8 cellular contexts compared by ENCODE assay signal in genomic region chr2:102618452-102619413, GRCh38. TPM values are rescaled to one million over a fixed set of nuclear protein-coding genes. Genes with fewer than 3 reads are reported as not detected.
DNase-seq lines count a peak whose midpoint lies in the region; ATAC-seq and TF ChIP-seq lines count a peak whose summit lies in the region.

No MANE protein-coding gene starts in this region.

- no peak for TF ChIP-seq CTCF in GM12864 (IDR thresholded peaks at IDR 0.05; ENCODE audit: low read depth, low read length, missing control alignments)
- TF ChIP-seq CTCF in endothelial cell (IDR thresholded peaks at IDR 0.05; ENCODE audit: unreplicated experiment): no peak
- TF ChIP-seq CTCF in upper lobe of right lung (IDR thresholded peaks at IDR 0.05): no peak

- peaks cover 56 to 66% of the 10 kb centered on the region in 2 donors for H3K27me3 Mint-ChIP-seq in T-cell
- peaks cover 16% of the 10 kb centered on the region for H3K27me3 Mint-ChIP-seq in endothelial cell (ENCODE audit: unreplicated experiment)
- H3K27me3 Mint-ChIP-seq in naive thymus-derived CD8-positive, alpha-beta T cell: peaks cover 33 to 71% (median 59%) of the 10 kb centered on the region in 5 donors

- H3K4me3 Mint-ChIP-seq in T-cell: peak overlapping the region; percentile 22 to 80 (median 65)
- peak overlapping the region; percentile 87 for H3K4me3 Mint-ChIP-seq in endothelial cell (ENCODE audit: unreplicated experiment)
- peak overlapping the region; percentile 4 to 81 (median 68) for H3K4me3 Mint-ChIP-seq in naive thymus-derived CD8-positive, alpha-beta T cell

- peaks cover 10 to 15% (median 14%) of the 10 kb centered on the region in 3 donors for H3K4me1 Mint-ChIP-seq in T-cell
- peaks cover 8% of the 10 kb centered on the region for H3K4me1 Mint-ChIP-seq in endothelial cell (ENCODE audit: unreplicated experiment)
- H3K4me1 Mint-ChIP-seq in naive thymus-derived CD8-positive, alpha-beta T cell: peaks cover 6 to 15% (median 11%) of the 10 kb centered on the region in 4 donors

- DNase-seq in GM12864 (ENCODE audit: low read depth): no peak
- DNase-seq in T-cell: peak in 2 of 34 experiments; percentile 1
- DNase-seq in endothelial cell (ENCODE audit: low spot score): peak; percentile 24
- no peak for DNase-seq in naive thymus-derived CD8-positive, alpha-beta T cell
- DNase-seq in upper lobe of right lung: peak; percentile 80
- DNase-seq in midbrain (lab: John Stamatoyannopoulos, UW): no peak

- ATAC-seq in T-cell (replicated peaks in 1 of 4) (peak in 1 of 4 experiments; percentile 23), upper lobe of right lung (peak; percentile 73), esophagus mucosa (no peak), GM18511 (IDR thresholded peaks at IDR 0.05; ENCODE audit: unreplicated experiment) (no peak)
- ATAC-seq in naive thymus-derived CD8-positive, alpha-beta T cell: peak in 1 of 2 donors; percentile 35

- peaks cover 55% of the 10 kb centered on the region for H3K27me3 ChIP-seq in upper lobe of right lung

- H3K27ac Mint-ChIP-seq in T-cell (no peak overlapping the region), endothelial cell (ENCODE audit: unreplicated experiment) (peak overlapping the region; percentile 27)
- no peak overlapping the region for H3K27ac Mint-ChIP-seq in naive thymus-derived CD8-positive, alpha-beta T cell

- no peaks in the 10 kb centered on the region for H3K9me3 ChIP-seq in upper lobe of right lung

- H3K4me1 ChIP-seq in upper lobe of right lung: peaks cover 16% of the 10 kb centered on the region

- POLR2A ChIA-PET in T-cell (lab: Charles Lee): no interaction called here
- POLR2A ChIA-PET in naive thymus-derived CD8-positive, alpha-beta T cell (lab: Charles Lee): no interaction called here

- intact Hi-C loops in upper lobe of right lung (cut with DNase I): no loop called here

- H3K4me3 ChIP-seq in GM12864 (ENCODE audit: low read depth, low read length) (peak overlapping the region; percentile 48), upper lobe of right lung (peak overlapping the region; percentile 46)

- H3K36me3 Mint-ChIP-seq in T-cell (no peaks in the 10 kb centered on the region), endothelial cell (ENCODE audit: low read depth, unreplicated experiment) (peaks cover 6% of the 10 kb centered on the region)
- H3K36me3 Mint-ChIP-seq in naive thymus-derived CD8-positive, alpha-beta T cell: peaks cover 0 to 5% (median 0%) of the 10 kb centered on the region in 3 donors

- H3K36me3 ChIP-seq in upper lobe of right lung: no peaks in the 10 kb centered on the region

- CTCF ChIA-PET in T-cell (lab: Charles Lee): no interaction called here

- H3K27ac ChIP-seq in upper lobe of right lung: no peak overlapping the region

- H3K9me3 Mint-ChIP-seq in T-cell (no peaks in the 10 kb centered on the region), endothelial cell (ENCODE audit: unreplicated experiment) (no peaks in the 10 kb centered on the region)
- no peaks in the 10 kb centered on the region for H3K9me3 Mint-ChIP-seq in naive thymus-derived CD8-positive, alpha-beta T cell

RNA-seq across cellular contexts. Expression of gene SLC9A2, which starts 0.6 kb away (rescaled TPM):
- total RNA-seq in T-cell (not detected), endothelial cell (ENCODE audit: unreplicated experiment) (0.05 TPM), upper lobe of right lung (0.58 TPM), esophagus mucosa (0.20 TPM)
- total RNA-seq in naive thymus-derived CD8-positive, alpha-beta T cell: not detected
- not detected for polyA plus RNA-seq in naive thymus-derived CD8-positive, alpha-beta T cell

Comparison
In these comparisons a context has a peak if more than half of its experiments do, and no peak if none do; other contexts are left out.
1. DNase-seq: peak in endothelial cell (single experiment) and upper lobe of right lung (single experiment); none in GM12864 (single experiment), naive thymus-derived CD8-positive, alpha-beta T cell (0 of 10) and midbrain (single experiment).
2. Peak in every context shown above with its lines, with median percentiles within 50 percentile points of each other: H3K4me3 Mint-ChIP-seq.